In genomic region chr13:81795710-81796109, GRCh38 we compare ENCODE assay signal across 35 cellular contexts.
"Had no signal": no experiment of that assay in that cellular context is flagged by ENCODE, and none has a peak within 500 bp of the region (broad histone marks: within the 10 kb centered on the region; RNA-seq: fewer than 3 reads in every experiment).

No MANE protein-coding gene starts in this region.

- H3K9me3 ChIP-seq: ascending aorta had no signal

- FAIRE-seq: bronchial epithelial cell, TTC549 had no signal

- H3K36me3 ChIP-seq: ascending aorta, cardiac muscle cell had no signal

- H3K4me3 Mint-ChIP-seq: activated B cell treated with CpG ODN at 0.5 μM for 24 hours; activated CD4-positive, alpha-beta memory T cell treated with anti-CD3 and anti-CD28 coated beads for 36 hours; activated CD4-positive, alpha-beta T cell treated with anti-CD3 and anti-CD28 coated beads, Interleukin-2, amount 10 ng/mL, durations not matched to agents 24 days and 14 days; activated CD8-positive, alpha-beta T cell treated with anti-CD3 and anti-CD28 coated beads for 36 hours; activated naive CD4-positive, alpha-beta T cell treated with anti-CD3 and anti-CD28 coated beads, Interleukin-2, amount 10 ng/mL, durations not matched to agents 7 days and 5 days; activated naive CD4-positive, alpha-beta T cell treated with anti-CD3 and anti-CD28 coated beads, Interleukin-2, amount 50 U/mL, for 24 hours; activated naive CD8-positive, alpha-beta T cell; activated naive CD8-positive, alpha-beta T cell treated with anti-CD3 and anti-CD28 coated beads, Interleukin-2, amount 10 ng/mL, durations not matched to agents 7 days and 5 days; activated naive CD8-positive, alpha-beta T cell treated with anti-CD3 and anti-CD28 coated beads, Interleukin-2, amount 50 U/mL, for 24 hours; brain; central memory CD8-positive, alpha-beta T cell; T-helper 1 cell treated with Interleukin-12 subunit alpha and Interleukin-12 subunit beta and Interleukin-4 antibody, amounts not matched to agents 30 μg/mL and 1 μg/mL, for 36 hours; T-helper 2 cell treated with Interferon-gamma antibody and Interleukin-4, amounts not matched to agents 5 μg/mL and 100 μg/mL, for 36 hours had no signal

- H3K27me3 ChIP-seq: ascending aorta, cardiac muscle cell had no signal

- H3K4me1 Mint-ChIP-seq: activated B cell treated with CpG ODN at 0.5 μM for 24 hours; activated CD4-positive, alpha-beta T cell treated with anti-CD3 and anti-CD28 coated beads, Interleukin-2, amount 10 ng/mL, durations not matched to agents 24 days and 14 days; activated naive CD4-positive, alpha-beta T cell treated with anti-CD3 and anti-CD28 coated beads, Interleukin-2, amount 10 ng/mL, durations not matched to agents 7 days and 5 days; activated naive CD4-positive, alpha-beta T cell treated with anti-CD3 and anti-CD28 coated beads, Interleukin-2, amount 50 U/mL, for 24 hours; activated naive CD8-positive, alpha-beta T cell treated with anti-CD3 and anti-CD28 coated beads, Interleukin-2, amount 10 ng/mL, durations not matched to agents 7 days and 5 days; activated naive CD8-positive, alpha-beta T cell treated with anti-CD3 and anti-CD28 coated beads, Interleukin-2, amount 50 U/mL, for 24 hours; brain; central memory CD8-positive, alpha-beta T cell had no signal

- H3K4me3 ChIP-seq: ascending aorta, cardiac muscle cell had no signal

- DNase-seq: activated B cell treated with CpG ODN at 0.5 μM for 24 hours; activated CD4-positive, alpha-beta memory T cell treated with anti-CD3 and anti-CD28 coated beads for 36 hours; activated CD4-positive, alpha-beta T cell treated with anti-CD3 and anti-CD28 coated beads for 4 hours; activated CD4-positive, alpha-beta T cell treated with anti-CD3 and anti-CD28 coated beads, Interleukin-2, amount 10 ng/mL, durations not matched to agents 24 days and 14 days; activated CD4-positive, alpha-beta T cell treated with anti-CD3 and anti-CD28 coated beads, Interleukin-2, amount 50 U/mL, for 1 hour; activated CD4-positive, alpha-beta T cell treated with anti-CD3 and anti-CD28 coated beads, Interleukin-2, amount 50 U/mL, for 4 hours; activated CD4-positive, CD25-positive, alpha-beta regulatory T cell treated with anti-CD3 and anti-CD28 coated beads, Interleukin-2, amount 50 U/mL, for 72 hours; activated CD8-positive, alpha-beta memory T cell treated with anti-CD3 and anti-CD28 coated beads, Interleukin-2, amount 50 U/mL, for 4 hours; activated CD8-positive, alpha-beta T cell treated with anti-CD3 and anti-CD28 coated beads for 36 hours; activated effector memory CD4-positive, alpha-beta T cell treated with Interleukin-2 at 50 U/mL for 16 hours; activated gamma-delta T cell; activated naive CD4-positive, alpha-beta T cell treated with anti-CD3 and anti-CD28 coated beads, Interleukin-2, amount 10 ng/mL, durations not matched to agents 7 days and 5 days; activated naive CD4-positive, alpha-beta T cell treated with Interleukin-2 at 50 U/mL for 16 hours; activated naive CD8-positive, alpha-beta T cell treated with anti-CD3 and anti-CD28 coated beads, Interleukin-2, amount 10 ng/mL, durations not matched to agents 7 days and 5 days; activated naive CD8-positive, alpha-beta T cell treated with anti-CD3 and anti-CD28 coated beads, Interleukin-2, amount 50 U/mL, for 24 hours; activated T-cell treated with anti-CD3 and anti-CD28 coated beads for 4 hours; activated T-cell treated with anti-CD3 and anti-CD28 coated beads, Interleukin-2, amount 50 U/mL, for 1 hour; activated T-cell treated with anti-CD3 and anti-CD28 coated beads, Interleukin-2, amount 50 U/mL, for 48 hours; amygdala; anterior cingulate cortex; caudate nucleus; cerebellar nuclear complex; T-helper 9 cell had no signal

- H3K4me1 ChIP-seq: ascending aorta had no signal

- H3K27ac Mint-ChIP-seq: activated B cell treated with CpG ODN at 0.5 μM for 24 hours; activated CD4-positive, alpha-beta memory T cell treated with anti-CD3 and anti-CD28 coated beads for 36 hours; activated CD4-positive, alpha-beta T cell treated with anti-CD3 and anti-CD28 coated beads, Interleukin-2, amount 10 ng/mL, durations not matched to agents 24 days and 14 days; activated CD8-positive, alpha-beta T cell treated with anti-CD3 and anti-CD28 coated beads for 36 hours; activated naive CD4-positive, alpha-beta T cell treated with anti-CD3 and anti-CD28 coated beads, Interleukin-2, amount 10 ng/mL, durations not matched to agents 7 days and 5 days; activated naive CD4-positive, alpha-beta T cell treated with anti-CD3 and anti-CD28 coated beads, Interleukin-2, amount 50 U/mL, for 24 hours; activated naive CD8-positive, alpha-beta T cell; activated naive CD8-positive, alpha-beta T cell treated with anti-CD3 and anti-CD28 coated beads, Interleukin-2, amount 10 ng/mL, durations not matched to agents 7 days and 5 days; activated naive CD8-positive, alpha-beta T cell treated with anti-CD3 and anti-CD28 coated beads, Interleukin-2, amount 50 U/mL, for 24 hours; activated T-helper 2 cell treated with anti-CD3 and anti-CD28 coated beads, Interferon-gamma antibody, Interleukin-2, Interleukin-4, amounts not matched to agents 10 μg/mL and 5 μg/mL and 100 μg/mL, durations not matched to agents 14 hours and 24 hours and 36 hours; brain; T-helper 1 cell treated with Interleukin-12 subunit alpha and Interleukin-12 subunit beta and Interleukin-4 antibody, amounts not matched to agents 30 μg/mL and 1 μg/mL, for 36 hours; T-helper 2 cell treated with Interferon-gamma antibody and Interleukin-4, amounts not matched to agents 5 μg/mL and 100 μg/mL, for 36 hours had no signal

- ATAC-seq: activated CD8-positive, alpha-beta T cell treated with anti-CD3 and anti-CD28 coated beads for 36 hours; activated naive CD8-positive, alpha-beta T cell treated with anti-CD3 and anti-CD28 coated beads, Interleukin-2, amount 50 U/mL, for 24 hours had no signal

- H3K27ac ChIP-seq: ascending aorta, cardiac muscle cell, VCaP had no signal

- H3K36me3 Mint-ChIP-seq: activated CD4-positive, alpha-beta memory T cell treated with anti-CD3 and anti-CD28 coated beads for 36 hours; activated naive CD4-positive, alpha-beta T cell treated with anti-CD3 and anti-CD28 coated beads, Interleukin-2, amount 10 ng/mL, durations not matched to agents 7 days and 5 days; activated naive CD4-positive, alpha-beta T cell treated with anti-CD3 and anti-CD28 coated beads, Interleukin-2, amount 50 U/mL, for 24 hours; activated naive CD8-positive, alpha-beta T cell; activated naive CD8-positive, alpha-beta T cell treated with anti-CD3 and anti-CD28 coated beads, Interleukin-2, amount 10 ng/mL, durations not matched to agents 7 days and 5 days; brain had no signal

- H3K27me3 Mint-ChIP-seq: activated B cell treated with CpG ODN at 0.5 μM for 24 hours; activated CD4-positive, alpha-beta memory T cell treated with anti-CD3 and anti-CD28 coated beads for 36 hours; activated CD4-positive, alpha-beta T cell treated with anti-CD3 and anti-CD28 coated beads, Interleukin-2, amount 10 ng/mL, durations not matched to agents 24 days and 14 days; activated CD8-positive, alpha-beta T cell treated with anti-CD3 and anti-CD28 coated beads for 36 hours; activated naive CD4-positive, alpha-beta T cell treated with anti-CD3 and anti-CD28 coated beads, Interleukin-2, amount 10 ng/mL, durations not matched to agents 7 days and 5 days; activated naive CD4-positive, alpha-beta T cell treated with anti-CD3 and anti-CD28 coated beads, Interleukin-2, amount 50 U/mL, for 24 hours; activated naive CD8-positive, alpha-beta T cell; activated naive CD8-positive, alpha-beta T cell treated with anti-CD3 and anti-CD28 coated beads, Interleukin-2, amount 10 ng/mL, durations not matched to agents 7 days and 5 days; activated naive CD8-positive, alpha-beta T cell treated with anti-CD3 and anti-CD28 coated beads, Interleukin-2, amount 50 U/mL, for 24 hours; central memory CD8-positive, alpha-beta T cell had no signal
